21 cellular contexts compared by ENCODE assay signal in genomic region chr20:54134445-54135220, GRCh38. TPM values are rescaled to one million over a fixed set of nuclear protein-coding genes. Genes with fewer than 3 reads are reported as not detected.
DNase-seq lines count a peak whose midpoint lies in the region; ATAC-seq and TF ChIP-seq lines count a peak whose summit lies in the region.
"Had no signal": no experiment of that assay in that cellular context is flagged by ENCODE, and none has a peak within 500 bp of the region (broad histone marks: within the 10 kb centered on the region; RNA-seq: fewer than 3 reads in every experiment).

No MANE protein-coding gene starts in this region.

- peaks cover 4 to 14% (median 11%) of the 10 kb centered on the region in 5 donors for H3K27me3 Mint-ChIP-seq in naive thymus-derived CD8-positive, alpha-beta T cell

- peaks cover 0 to 4% (median 0%) of the 10 kb centered on the region in 3 donors for H3K36me3 Mint-ChIP-seq in naive thymus-derived CD8-positive, alpha-beta T cell

- H3K27ac ChIP-seq in ACC112 (ENCODE audit: low read depth, low read length): peak overlapping the region; percentile 93
- peak overlapping the region; percentile 96 for H3K27ac ChIP-seq in RWPE2 (ENCODE audit: poor library complexity, severe bottlenecking)
- H3K27ac ChIP-seq: cardiac muscle cell, parathyroid adenoma, uterus had no signal

- H3K4me1 ChIP-seq in ACC112 (ENCODE audit: control insufficient read depth, insufficient read depth, low read length, unreplicated experiment) (peaks cover 40% of the 10 kb centered on the region), RWPE2 (ENCODE audit: insufficient read depth, poor library complexity, severe bottlenecking) (peaks cover 41% of the 10 kb centered on the region)
- H3K4me1 ChIP-seq: parathyroid adenoma, uterus had no signal

- no peak overlapping the region for H2AFZ ChIP-seq in ACC112 (ENCODE audit: low read length, unreplicated experiment)
- H2AFZ ChIP-seq: parathyroid adenoma had no signal

- H3K27me3 ChIP-seq in ACC112 (ENCODE audit: insufficient read depth, low read length) (no peaks in the 10 kb centered on the region), RWPE2 (ENCODE audit: insufficient read depth, poor library complexity, severe bottlenecking) (no peaks in the 10 kb centered on the region)
- H3K27me3 ChIP-seq: cardiac muscle cell, uterus had no signal

- H3K4me1 Mint-ChIP-seq in naive thymus-derived CD8-positive, alpha-beta T cell: no peaks in the 10 kb centered on the region
- H3K4me1 Mint-ChIP-seq: activated CD4-positive, alpha-beta T cell treated with anti-CD3 and anti-CD28 coated beads for 36 hours had no signal

- no peak for TF ChIP-seq CTCF in RWPE2 (IDR thresholded peaks at IDR 0.05; ENCODE audit: poor library complexity, severe bottlenecking)
- TF ChIP-seq CTCF in fibroblast of the aortic adventitia (IDR thresholded peaks at IDR 0.05; ENCODE audit: insufficient read depth, low read length): no peak

- H3K9me3 Mint-ChIP-seq in naive thymus-derived CD8-positive, alpha-beta T cell: peaks cover 0 to 4% (median under 1%) of the 10 kb centered on the region in 9 donors
- H3K9me3 Mint-ChIP-seq: stimulated activated naive CD8-positive, alpha-beta T cell treated with anti-CD3 and anti-CD28 coated beads, Interleukin-15, Interleukin-2, amounts not matched to agents 100 ng/mL and 50 ng/mL, for 24 hours had no signal

- POLR2A ChIA-PET in naive thymus-derived CD8-positive, alpha-beta T cell (lab: Charles Lee): no interaction called here

- H3K79me2 ChIP-seq in ACC112 (ENCODE audit: control insufficient read depth, insufficient read depth, low read length, unreplicated experiment): no peaks in the 10 kb centered on the region
- H3K79me2 ChIP-seq: parathyroid adenoma had no signal

- DNase-seq in HPDE6-E6E7 (ENCODE audit: extremely low spot score) (peak; percentile 54), RWPE2 (ENCODE audit: low spot score) (peak; percentile 98), fibroblast of the aortic adventitia (ENCODE audit: low read depth) (peak; percentile 47)
- DNase-seq in stimulated activated CD4-positive, alpha-beta T cell treated with anti-CD3 and anti-CD28 coated beads, Interleukin-4, amount 100 ng/mL, for 4 hours: no peak
- DNase-seq in naive thymus-derived CD8-positive, alpha-beta T cell: no peak
- DNase-seq: activated CD4-positive, alpha-beta T cell treated with anti-CD3 and anti-CD28 coated beads for 36 hours; COR-L47; MM.1S; NCI-H1930; NCI-H526; uterus had no signal

- no peaks in the 10 kb centered on the region for H3K36me3 ChIP-seq in ACC112 (ENCODE audit: insufficient read depth, low read length)
- H3K36me3 ChIP-seq in RWPE2 (ENCODE audit: low read depth): no peaks in the 10 kb centered on the region
- H3K36me3 ChIP-seq: cardiac muscle cell, uterus had no signal

- H3K4me3 ChIP-seq in ACC112 (ENCODE audit: low read depth, low read length) (no peak overlapping the region), RWPE2 (ENCODE audit: severe bottlenecking) (no peak overlapping the region), fibroblast of the aortic adventitia (ENCODE audit: low read depth, low read length) (no peak overlapping the region)
- H3K4me3 ChIP-seq: cardiac muscle cell, uterus had no signal

- ATAC-seq in RWPE2 (ENCODE audit: low read depth) (peak; percentile 53), GM18517 (IDR thresholded peaks at IDR 0.05; ENCODE audit: unreplicated experiment) (no peak), HG03175 (IDR thresholded peaks at IDR 0.05; ENCODE audit: unreplicated experiment) (no peak)
- ATAC-seq in naive thymus-derived CD8-positive, alpha-beta T cell: no peak
- ATAC-seq: activated CD4-positive, alpha-beta T cell treated with anti-CD3 and anti-CD28 coated beads for 36 hours; activated naive CD4-positive, alpha-beta T cell treated with anti-CD3 and anti-CD28 coated beads, Interleukin-2, amount 50 U/mL, for 72 hours; Panc1 had no signal

- H3K4me3 Mint-ChIP-seq in naive thymus-derived CD8-positive, alpha-beta T cell: no peak overlapping the region
- H3K4me3 Mint-ChIP-seq: activated CD4-positive, alpha-beta T cell treated with anti-CD3 and anti-CD28 coated beads for 36 hours; stimulated activated naive CD8-positive, alpha-beta T cell treated with anti-CD3 and anti-CD28 coated beads, Interleukin-15, Interleukin-2, amounts not matched to agents 100 ng/mL and 50 ng/mL, for 24 hours had no signal

- H3K27ac Mint-ChIP-seq in naive thymus-derived CD8-positive, alpha-beta T cell: no peak overlapping the region
- H3K27ac Mint-ChIP-seq: activated CD4-positive, alpha-beta T cell treated with anti-CD3 and anti-CD28 coated beads for 36 hours; activated naive CD4-positive, alpha-beta T cell treated with anti-CD3 and anti-CD28 coated beads, Interleukin-2, amount 50 U/mL, for 72 hours; stimulated activated naive CD8-positive, alpha-beta T cell treated with anti-CD3 and anti-CD28 coated beads, Interleukin-15, Interleukin-2, amounts not matched to agents 100 ng/mL and 50 ng/mL, for 24 hours had no signal

- no peaks in the 10 kb centered on the region for H3K9me3 ChIP-seq in RWPE2 (ENCODE audit: severe bottlenecking)
- H3K9me3 ChIP-seq: uterus had no signal

RNA-seq across cellular contexts. Expression of gene CYP24A1, which starts 39.2 kb away (rescaled TPM):
- total RNA-seq in fibroblast of the aortic adventitia (ENCODE audit: low replicate concordance): 0.98 TPM in 1 of 2 replicates, not detected in the other
- total RNA-seq in naive thymus-derived CD8-positive, alpha-beta T cell: under 1 TPM in 1 of 2 experiments, not detected in 1; 0.47 TPM
- polyA plus RNA-seq in naive thymus-derived CD8-positive, alpha-beta T cell: not detected
- total RNA-seq: activated naive CD4-positive, alpha-beta T cell treated with anti-CD3 and anti-CD28 coated beads, Interleukin-2, amount 50 U/mL, for 72 hours; cardiac muscle cell; liver; T-helper 2 cell treated with Interferon-gamma antibody and Interleukin-4, amounts not matched to agents 100 ng/mL and 5 ng/mL, for 36 hours had no signal
- polyA plus RNA-seq: cardiac muscle cell, liver had no signal

Comparison
In these comparisons a context has a peak if more than half of its experiments do, and no peak if none do; other contexts are left out.
1. DNase-seq: peak in HPDE6-E6E7 (single experiment), RWPE2 (single experiment) and fibroblast of the aortic adventitia (single experiment); none in stimulated activated CD4-positive, alpha-beta T cell treated with anti-CD3 and anti-CD28 coated beads, Interleukin-4, amount 100 ng/mL, for 4 hours (0 of 2) and naive thymus-derived CD8-positive, alpha-beta T cell (0 of 10).